Comparison of ENCODE assay signal across 8 cellular contexts in genomic region chr5:139517683-139518564, GRCh38. TPM values are rescaled to one million over a fixed set of nuclear protein-coding genes. Genes with fewer than 3 reads are reported as not detected.
DNase-seq lines count a peak whose midpoint lies in the region; ATAC-seq and TF ChIP-seq lines count a peak whose summit lies in the region.

No MANE protein-coding gene starts in this region.

- H2BK20ac ChIP-seq in H9 (ENCODE audit: low read depth, low read length, poor library complexity, severe bottlenecking) = no peak overlapping the region

- TF ChIP-seq CTCF in GM06990 (IDR thresholded peaks at IDR 0.05; ENCODE audit: insufficient read depth, low read length, poor library complexity, severe bottlenecking) (peak; percentile 96), H9 (conservative IDR thresholded peaks at IDR 0.05) (peak; percentile 97), heart left ventricle (IDR thresholded peaks at IDR 0.05) (peak; percentile 97 to 100 (median 98)), upper lobe of left lung (IDR thresholded peaks at IDR 0.05) (peak; percentile 96 to 99 (median 99))

- H2AK5ac ChIP-seq in H9 (ENCODE audit: insufficient read length, low read length) = no peak overlapping the region

- H3K4ac ChIP-seq in H9 (ENCODE audit: low read depth, low read length) = no peak overlapping the region

- no peak overlapping the region for H2BK120ac ChIP-seq in H9 (ENCODE audit: low read depth, low read length, poor library complexity, severe bottlenecking)

- peak overlapping the region; percentile 92 to 94 (median 92); a peak in 6 of 7 replicates for H3K27ac Mint-ChIP-seq in H9
- H3K27ac Mint-ChIP-seq in activated naive CD8-positive, alpha-beta T cell treated with anti-CD3 and anti-CD28 coated beads, Interleukin-2, amount 10 ng/mL, durations not matched to agents 7 days and 5 days = peak overlapping the region; percentile 94

- intact Hi-C loops in heart left ventricle (cut with DNase I) = loop anchor here in 4 of 10 donors (2.0 to 5.0 kb wide), 6 partner anchors 36 to 329 kb away; partner anchors contain the start of genes UBE2D2 (in 2 of the 4), DNAJC18 (in 1 of the 4) and STING1 (in 1 of the 4)
- intact Hi-C loops in posterior cingulate gyrus (cut with DNase I) = loop anchor here (1.0 to 10.0 kb wide), 2 partner anchors 43 to 117 kb away; partner anchors contain the start of gene UBE2D2

- H3K23ac ChIP-seq in H9 (ENCODE audit: insufficient read length, low read depth, low read length) = no peak overlapping the region

- H3K27me3 Mint-ChIP-seq in H9 (ENCODE audit: low read depth) = peaks cover 13% of the 10 kb centered on the region
- H3K27me3 Mint-ChIP-seq in activated naive CD8-positive, alpha-beta T cell treated with anti-CD3 and anti-CD28 coated beads, Interleukin-2, amount 10 ng/mL, durations not matched to agents 7 days and 5 days = peaks cover 2% of the 10 kb centered on the region

- H3K4me1 ChIP-seq in H9 (ENCODE audit: insufficient read depth, low read length) (0 out of 2 replicates have a peak, but pooled peaks cover 6% of the 10 kb centered on the region), heart left ventricle (peaks cover 0 to 27% (median 10%) of the 10 kb centered on the region in 12 donors), upper lobe of left lung (peaks cover 3 to 9% (median 5%) of the 10 kb centered on the region in 4 donors)

- peak in 1 of 2 donors; percentile 61 for TF ChIP-seq POLR2A in heart left ventricle (IDR thresholded peaks at IDR 0.05)
- TF ChIP-seq POLR2A in upper lobe of left lung (IDR thresholded peaks at IDR 0.05) = peak in 2 of 4 donors; percentile 53 to 75

- no peak overlapping the region for H4K5ac ChIP-seq in H9 (ENCODE audit: insufficient read length, low read depth, low read length)

- H2BK5ac ChIP-seq in H9 (ENCODE audit: insufficient read length, low read length) = no peak overlapping the region

- H3K9me3 ChIP-seq in H9 (ENCODE audit: control insufficient read depth, low read depth, low read length) = no peaks in the 10 kb centered on the region
- H3K9me3 ChIP-seq in MG63 = no peaks in the 10 kb centered on the region
- H3K9me3 ChIP-seq in heart left ventricle = no peaks in the 10 kb centered on the region
- no peaks in the 10 kb centered on the region for H3K9me3 ChIP-seq in upper lobe of left lung

- peak; percentile 92 for DNase-seq in GM06990 (ENCODE audit: extremely low read depth, insufficient read length)
- DNase-seq in H9 = peak; percentile 94
- peak; percentile 92 for DNase-seq in MG63
- DNase-seq in SKM-1 (lab: John Stamatoyannopoulos, UW; ENCODE audit: unreplicated experiment) = peak; percentile 69
- peak; percentile 97 for DNase-seq in activated naive CD8-positive, alpha-beta T cell treated with anti-CD3 and anti-CD28 coated beads, Interleukin-2, amount 10 ng/mL, durations not matched to agents 7 days and 5 days
- DNase-seq in heart left ventricle = peak; percentile 92 to 97 (median 93)
- peak; percentile 84 to 99 (median 92) for DNase-seq in posterior cingulate gyrus
- DNase-seq in upper lobe of left lung = peak; percentile 94 to 99

- H4K8ac ChIP-seq in H9 (replicated peaks; ENCODE audit: insufficient read length, low read depth, low read length) = no peak overlapping the region

- peak overlapping the region; percentile 84 for H3K18ac ChIP-seq in H9 (ENCODE audit: insufficient read length, low read depth, low read length)

- no peaks in the 10 kb centered on the region for H3K79me1 ChIP-seq in H9 (ENCODE audit: insufficient read depth, low read depth, low read length, poor library complexity, severe bottlenecking)

- H3K23me2 ChIP-seq in H9 (ENCODE audit: insufficient read length, low read depth, low read length, poor library complexity, severe bottlenecking) = no peaks in the 10 kb centered on the region

- H3K9ac ChIP-seq in H9 (ENCODE audit: extremely low read depth, insufficient read length, low read length) = peak overlapping the region; percentile 39

- H4K91ac ChIP-seq in H9 (ENCODE audit: insufficient read length, low read depth, low read length) = no peak overlapping the region

- H3K4me1 Mint-ChIP-seq in H9 = peaks cover 25 to 35% of the 10 kb centered on the region in 2 experiments
- H3K4me1 Mint-ChIP-seq in activated naive CD8-positive, alpha-beta T cell treated with anti-CD3 and anti-CD28 coated beads, Interleukin-2, amount 10 ng/mL, durations not matched to agents 7 days and 5 days = peaks cover 20% of the 10 kb centered on the region

- H3T11ph ChIP-seq in H9 (ENCODE audit: low read length) = no peak overlapping the region

- no CpG with 5 or more reads among the region's 56 CpGs for WGBS in H9 (ENCODE audit: extremely low coverage, insufficient read length, low lambda C conversion rate)
- WGBS in heart left ventricle, 4 donors = 3 to 9% (median 5%) methylated on average over 19 to 56 of the region's 56 CpGs
- 6 to 8% methylated on average over 34 to 43 of the region's 56 CpGs for WGBS in upper lobe of left lung, 2 donors

- no peaks in the 10 kb centered on the region for H3K79me2 ChIP-seq in H9 (ENCODE audit: insufficient read depth, low read length)

- ATAC-seq in activated naive CD8-positive, alpha-beta T cell treated with anti-CD3 and anti-CD28 coated beads, Interleukin-2, amount 10 ng/mL, durations not matched to agents 7 days and 5 days (ENCODE audit: low read depth) = peak; percentile 97
- ATAC-seq in heart left ventricle = peak; percentile 77 to 94 (median 94)
- ATAC-seq in upper lobe of left lung (ENCODE audit: low FRiP score in 2 of 2) = peak; percentile 96 to 97

- H3K9me3 Mint-ChIP-seq in H9 = no peaks in the 10 kb centered on the region; a peak in 2 of 5 replicates
- H3K9me3 Mint-ChIP-seq in activated naive CD8-positive, alpha-beta T cell treated with anti-CD3 and anti-CD28 coated beads, Interleukin-2, amount 10 ng/mL, durations not matched to agents 7 days and 5 days = no peaks in the 10 kb centered on the region

- H4K20me1 ChIP-seq in H9 (ENCODE audit: control insufficient read depth, insufficient read depth, insufficient read length) = no peaks in the 10 kb centered on the region

- H2BK12ac ChIP-seq in H9 (ENCODE audit: insufficient read length, low read depth, low read length) = no peak overlapping the region

- H3K27me3 ChIP-seq in GM06990 (replicated peaks; ENCODE audit: control insufficient read depth, insufficient read depth, low read length) (no peaks in the 10 kb centered on the region), H9 (ENCODE audit: insufficient read depth, low read length) (no peaks in the 10 kb centered on the region), MG63 (no peaks in the 10 kb centered on the region), heart left ventricle (no peaks in the 10 kb centered on the region), upper lobe of left lung (no peaks in the 10 kb centered on the region)

- peak overlapping the region; percentile 53 for H2AFZ ChIP-seq in H9 (ENCODE audit: low read length)

- H3K4me3 ChIP-seq in GM06990 (replicated peaks; ENCODE audit: low read depth, low read length) = peak overlapping the region; percentile 66
- H3K4me3 ChIP-seq in MG63 = peak overlapping the region; percentile 51
- peak overlapping the region; percentile 8 to 73 (median 56) for H3K4me3 ChIP-seq in heart left ventricle
- H3K4me3 ChIP-seq in upper lobe of left lung = peak overlapping the region; percentile 45 to 59 (median 50)

- H3K36me3 ChIP-seq in GM06990 (ENCODE audit: control insufficient read depth, insufficient read depth, low read length) = no peaks in the 10 kb centered on the region
- no peaks in the 10 kb centered on the region for H3K36me3 ChIP-seq in MG63
- H3K36me3 ChIP-seq in heart left ventricle = no peaks in the 10 kb centered on the region
- no peaks in the 10 kb centered on the region for H3K36me3 ChIP-seq in upper lobe of left lung

- peak overlapping the region; percentile 74 to 79 for H3K4me3 Mint-ChIP-seq in H9
- peak overlapping the region; percentile 84 for H3K4me3 Mint-ChIP-seq in activated naive CD8-positive, alpha-beta T cell treated with anti-CD3 and anti-CD28 coated beads, Interleukin-2, amount 10 ng/mL, durations not matched to agents 7 days and 5 days

- POLR2A ChIA-PET in activated naive CD8-positive, alpha-beta T cell treated with anti-CD3 and anti-CD28 coated beads, Interleukin-2, amount 10 ng/mL, durations not matched to agents 7 days and 5 days (lab: Charles Lee) = interaction anchor here (0.7 to 1.9 kb wide), 4 partner anchors 35 to 224 kb away, joined by 3 to 8 read pairs (median 4); partner anchors contain the start of genes DNAJC18, MATR3, STING1 and UBE2D2

- H2BK15ac ChIP-seq in H9 (ENCODE audit: low read depth, low read length) = no peak overlapping the region

- H3K27ac ChIP-seq in H9 (ENCODE audit: insufficient read length, low read depth, low read length) (no peak overlapping the region), heart left ventricle (peak overlapping the region; percentile 76 to 92 (median 86)), upper lobe of left lung (peak overlapping the region; percentile 69 to 95 (median 88))

- H3K36me3 Mint-ChIP-seq in H9 (ENCODE audit: insufficient read depth in 1 of 3, low read depth in 3 of 3) = peaks cover 0 to 3% (median 1%) of the 10 kb centered on the region in 3 experiments; a peak in 3 of 7 replicates
- H3K36me3 Mint-ChIP-seq in activated naive CD8-positive, alpha-beta T cell treated with anti-CD3 and anti-CD28 coated beads, Interleukin-2, amount 10 ng/mL, durations not matched to agents 7 days and 5 days = no peaks in the 10 kb centered on the region

- peak overlapping the region; percentile 91 for H3K14ac ChIP-seq in H9 (ENCODE audit: insufficient read depth, low read length)

- peak in 2 of 4 donors; percentile 13 to 79 for TF ChIP-seq EP300 in upper lobe of left lung (IDR thresholded peaks at IDR 0.05)

- H3K4me2 ChIP-seq in H9 (ENCODE audit: insufficient read depth, insufficient read length, low read length) = peak overlapping the region; percentile 35

- no peak overlapping the region for H3K56ac ChIP-seq in H9 (ENCODE audit: insufficient read length, low read depth, low read length)

RNA-seq across cellular contexts. Expression of gene STING1, which starts 35.4 kb away (rescaled TPM):
- 0.26 and 0.48 TPM in 2 replicates for total RNA-seq in H9 (2021)
- total RNA-seq in MG63 (2014; rRNA removed; shearing (Covaris generic); ENCODE audit: low replicate concordance) = 45.6 and 54.5 TPM in 2 replicates
- 10 to 100 TPM; 63.6 to 68.4 TPM for total RNA-seq in activated naive CD8-positive, alpha-beta T cell treated with anti-CD3 and anti-CD28 coated beads, Interleukin-2, amount 10 ng/mL, durations not matched to agents 7 days and 5 days
- total RNA-seq in heart left ventricle = 100 to 1,000 TPM in 1 of 9 donors, 10 to 100 TPM in 8; 32.4 to 119 (median 57.9) TPM
- 10 to 100 TPM; 20.4 to 25.9 TPM for polyA plus RNA-seq in heart left ventricle
- total RNA-seq in upper lobe of left lung = 100 to 1,000 TPM in 5 of 6 donors, 10 to 100 TPM in 1; 70.3 to 141 (median 107) TPM

RNA-seq across cellular contexts. Expression of gene UBE2D2, which starts 43.2 kb away (rescaled TPM):
- total RNA-seq in H9 (2021) (231 and 236 TPM in 2 replicates), heart left ventricle (100 to 1,000 TPM in 8 of 9 donors, 10 to 100 TPM in 1; 96.2 to 148 (median 134) TPM), upper lobe of left lung (100 to 1,000 TPM in 1 of 6 donors, 10 to 100 TPM in 5; 61.8 to 106 (median 86.7) TPM)
- 104 and 187 TPM in 2 replicates for total RNA-seq in MG63 (2014; rRNA removed; shearing (Covaris generic); ENCODE audit: low replicate concordance)
- total RNA-seq in activated naive CD8-positive, alpha-beta T cell treated with anti-CD3 and anti-CD28 coated beads, Interleukin-2, amount 10 ng/mL, durations not matched to agents 7 days and 5 days = 100 to 1,000 TPM; 200 to 217 TPM
- 100 to 1,000 TPM in 1 of 2 donors, 10 to 100 TPM in 1; 84.6 to 122 TPM for polyA plus RNA-seq in heart left ventricle

RNA-seq across cellular contexts. Expression of gene SMIM33, which starts 47.1 kb away (rescaled TPM):
- total RNA-seq in H9 (2021) (not detected in 2 replicates), heart left ventricle (under 1 TPM in 1 of 9 donors, not detected in 8; 0.16 TPM), upper lobe of left lung (not detected)
- not detected in 2 replicates for total RNA-seq in MG63 (2014; rRNA removed; shearing (Covaris generic); ENCODE audit: low replicate concordance)
- under 1 TPM; 0.34 to 0.44 TPM for total RNA-seq in activated naive CD8-positive, alpha-beta T cell treated with anti-CD3 and anti-CD28 coated beads, Interleukin-2, amount 10 ng/mL, durations not matched to agents 7 days and 5 days
- not detected for polyA plus RNA-seq in heart left ventricle

RNA-seq across cellular contexts. Expression of gene ECSCR, which starts 55.4 kb away (rescaled TPM):
- 1.6 and 1.9 TPM in 2 replicates for total RNA-seq in H9 (2021)
- 0.63 and 0.74 TPM in 2 replicates for total RNA-seq in MG63 (2014; rRNA removed; shearing (Covaris generic); ENCODE audit: low replicate concordance)
- total RNA-seq in activated naive CD8-positive, alpha-beta T cell treated with anti-CD3 and anti-CD28 coated beads, Interleukin-2, amount 10 ng/mL, durations not matched to agents 7 days and 5 days = not detected
- 10 to 100 TPM; 13.4 to 59.3 (median 21.3) TPM for total RNA-seq in heart left ventricle
- polyA plus RNA-seq in heart left ventricle = 10 to 100 TPM; 18.1 to 55.3 TPM
- total RNA-seq in upper lobe of left lung = 10 to 100 TPM in 5 of 6 donors, 1 to 10 TPM in 1; 8.4 to 62.5 (median 24.1) TPM

Comparison
In these comparisons a context has a peak if more than half of its experiments do, and no peak if none do; other contexts are left out.
1. RNA of gene STING1, which starts 35.4 kb away (total RNA-seq): 70.3 to 141 TPM in upper lobe of left lung, 63.6 to 68.4 TPM in activated naive CD8-positive, alpha-beta T cell treated with anti-CD3 and anti-CD28 coated beads, Interleukin-2, amount 10 ng/mL, durations not matched to agents 7 days and 5 days, 32.4 to 119 TPM in heart left ventricle and 45.6 to 54.5 TPM in MG63; 0.26 to 0.48 TPM in H9; every median in the first group is over 10 times any median in the second.
2. Peak in every context shown above with its lines, with median percentiles within 50 percentile points of each other: DNase-seq, H3K4me3 ChIP-seq, CTCF ChIP-seq and ATAC-seq.